ENCODE assay signal across 27 cellular contexts in the genomic region with DNA sequence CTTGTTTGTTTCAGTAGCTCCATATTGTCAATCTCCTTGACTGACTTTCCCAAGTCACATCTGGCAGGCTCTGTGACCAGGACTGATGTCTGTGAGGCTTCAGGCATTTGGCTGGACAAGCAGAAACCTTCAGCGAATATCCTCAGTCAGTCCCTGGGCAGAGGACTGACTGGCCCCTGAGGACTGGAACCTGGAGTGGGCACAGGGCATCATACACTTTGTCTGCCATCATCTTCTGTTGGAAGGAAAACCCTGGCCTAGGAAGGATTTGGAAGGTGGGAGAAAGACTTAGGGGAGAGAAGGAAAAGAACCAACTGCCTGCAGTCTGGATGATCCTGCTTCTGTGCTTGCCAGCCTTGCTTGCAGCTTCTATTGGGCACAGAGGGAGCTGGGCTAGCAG.
"Had no signal": no experiment of that assay in that cellular context is flagged by ENCODE, and none has a peak within 500 bp of the region (broad histone marks: within the 10 kb centered on the region; RNA-seq: fewer than 3 reads in every experiment).

No MANE protein-coding gene starts in this region.

- H3K27me3 ChIP-seq: left lung, right atrium auricular region, right lobe of liver, tibial nerve, upper lobe of left lung, vagina had no signal

- H3K36me3 Mint-ChIP-seq: mesothelial cell of epicardium; naive B cell; natural killer cell; stimulated activated memory B cell treated with anti-CD40 and anti-IgM and Interleukin-4, amounts not matched to agents 10 μg/mL and 1 μg/mL and 100 μg/mL, for 72 hours had no signal

- H3K36me3 ChIP-seq: left lung, lower lobe of right lung, right atrium auricular region, right lobe of liver, tibial nerve, upper lobe of left lung, vagina had no signal

- H3K4me3 Mint-ChIP-seq: mesothelial cell of epicardium; naive B cell; natural killer cell; nephron progenitor cell; stimulated activated memory B cell treated with anti-CD40 and anti-IgM and Interleukin-4, amounts not matched to agents 10 μg/mL and 1 μg/mL and 100 μg/mL, for 72 hours; stimulated activated naive CD8-positive, alpha-beta T cell treated with anti-CD3 and anti-CD28 coated beads, Interleukin-15, amount 100 ng/mL, for 72 hours had no signal

- DNase-seq: hippocampal formation; kidney; left colon; left lung; lower lobe of right lung; mammary epithelial cell; mesendoderm; naive B cell; natural killer cell; nephron progenitor cell; nucleus accumbens; stimulated activated CD4-positive, alpha-beta T cell treated with anti-CD3 and anti-CD28 coated beads, Interleukin-1b, Interleukin-23, amount 100 ng/mL, for 48 hours; stimulated activated CD4-positive, alpha-beta T cell treated with anti-CD3 and anti-CD28 coated beads, Interleukin-2, amount 100 ng/mL, for 48 hours; stimulated activated CD4-positive, alpha-beta T cell treated with anti-CD3 and anti-CD28 coated beads, Interleukin-4, amount 100 ng/mL, for 4 hours; stimulated activated CD8-positive, alpha-beta memory T cell treated with anti-CD3 and anti-CD28 coated beads, Interleukin-4, amount 100 ng/mL, for 48 hours; stimulated activated naive CD4-positive, alpha-beta T cell treated with Interleukin-2 at 50 U/mL for 16 hours; stimulated activated naive CD8-positive, alpha-beta T cell treated with anti-CD3 and anti-CD28 coated beads, Interleukin-15, amount 100 ng/mL, for 72 hours; substantia nigra; upper lobe of left lung had no signal

- H3K27ac Mint-ChIP-seq: mesothelial cell of epicardium; natural killer cell; nephron progenitor cell; progenitor cell of endocrine pancreas; stimulated activated memory B cell treated with anti-CD40 and anti-IgM and Interleukin-4, amounts not matched to agents 10 μg/mL and 1 μg/mL and 100 μg/mL, for 72 hours had no signal

- H3K4me1 Mint-ChIP-seq: mesothelial cell of epicardium; naive B cell; natural killer cell; stimulated activated memory B cell treated with anti-CD40 and anti-IgM and Interleukin-4, amounts not matched to agents 10 μg/mL and 1 μg/mL and 100 μg/mL, for 72 hours had no signal

- FAIRE-seq: kidney had no signal

- H3K4me3 ChIP-seq: left lung, lower lobe of right lung, right atrium auricular region, right lobe of liver, smooth muscle cell, tibial nerve, upper lobe of left lung, vagina had no signal

- H3K27me3 Mint-ChIP-seq: progenitor cell of endocrine pancreas; stimulated activated naive CD8-positive, alpha-beta T cell treated with anti-CD3 and anti-CD28 coated beads, Interleukin-15, amount 100 ng/mL, for 72 hours had no signal
